In genomic region chr1:248862695-248863010, GRCh38 we compare ENCODE assay signal across 8 cellular contexts. TPM values are rescaled to one million over a fixed set of nuclear protein-coding genes. Genes with fewer than 3 reads are reported as not detected.
DNase-seq lines count a peak whose midpoint lies in the region; ATAC-seq, FAIRE-seq and TF ChIP-seq lines count a peak whose summit lies in the region.

No MANE protein-coding gene starts in this region.

- DNase-seq in ACHN, result peak; percentile 13
- DNase-seq in bronchial epithelial cell (ENCODE audit: low read depth), result no peak
- DNase-seq in natural killer cell treated with Interleukin-12 subunit alpha and Interleukin-12 subunit beta and Interleukin-15 and Interleukin-18, amount 100 ng/mL, for 72 hours (ENCODE audit: low spot score), result no peak
- no peak for DNase-seq in NCI-H69 (lab: John Stamatoyannopoulos, UW)
- no peak for DNase-seq in DMS114 treated with DMSO at 0.1 percent for 48 hours (lab: John Stamatoyannopoulos, UW; ENCODE audit: unreplicated experiment)
- no peak for DNase-seq in GM19238 (ENCODE audit: insufficient read length, low spot score)

- H3K27ac Mint-ChIP-seq in natural killer cell treated with Interleukin-12 subunit alpha and Interleukin-12 subunit beta and Interleukin-15 and Interleukin-18, amount 100 ng/mL, for 72 hours, result peak overlapping the region; percentile 66 to 82

- H3K36me3 Mint-ChIP-seq in natural killer cell treated with Interleukin-12 subunit alpha and Interleukin-12 subunit beta and Interleukin-15 and Interleukin-18, amount 100 ng/mL, for 72 hours, result no peaks in the 10 kb centered on the region

- peak overlapping the region; percentile 56 for H3K4me3 ChIP-seq in bronchial epithelial cell (ENCODE audit: low read depth, low read length)

- peak overlapping the region; percentile 86 for H3K4me3 Mint-ChIP-seq in natural killer cell treated with Interleukin-12 subunit alpha and Interleukin-12 subunit beta and Interleukin-15 and Interleukin-18, amount 100 ng/mL, for 72 hours

- H3K27me3 ChIP-seq in bronchial epithelial cell (ENCODE audit: control insufficient read depth, insufficient read depth, low read length), result no peaks in the 10 kb centered on the region

- peaks cover 38 to 39% of the 10 kb centered on the region in 2 donors for H3K4me1 Mint-ChIP-seq in natural killer cell treated with Interleukin-12 subunit alpha and Interleukin-12 subunit beta and Interleukin-15 and Interleukin-18, amount 100 ng/mL, for 72 hours (ENCODE audit: low read depth in 2 of 2)

- ATAC-seq in GM19395 (IDR thresholded peaks at IDR 0.05; ENCODE audit: unreplicated experiment) (peak; percentile 11), HG03521 (IDR thresholded peaks at IDR 0.05; ENCODE audit: unreplicated experiment) (peak; percentile 1)
- ATAC-seq in natural killer cell treated with Interleukin-12 subunit alpha and Interleukin-12 subunit beta and Interleukin-15 and Interleukin-18, amount 100 ng/mL, for 72 hours, result peak in 1 of 2 donors; percentile 21

- no peaks in the 10 kb centered on the region for H3K36me3 ChIP-seq in bronchial epithelial cell (ENCODE audit: control insufficient read depth, insufficient read depth, low read length)

- FAIRE-seq in bronchial epithelial cell (lab: Jason Lieb, UNC), result no peak

- H3K27me3 Mint-ChIP-seq in natural killer cell treated with Interleukin-12 subunit alpha and Interleukin-12 subunit beta and Interleukin-15 and Interleukin-18, amount 100 ng/mL, for 72 hours, result no peaks in the 10 kb centered on the region

- in situ Hi-C loops in ACHN (cut with HindIII; ENCODE audit: low pct_ligation_motif_present, low pct_unique_long_range_greater_than_20kb, low sequenced_read_pairs), result no loop called here

- TF ChIP-seq CTCF in bronchial epithelial cell (IDR thresholded peaks at IDR 0.05; ENCODE audit: insufficient read depth, low read length, severe bottlenecking), result no peak

- H3K9me3 Mint-ChIP-seq in natural killer cell treated with Interleukin-12 subunit alpha and Interleukin-12 subunit beta and Interleukin-15 and Interleukin-18, amount 100 ng/mL, for 72 hours, result no peaks in the 10 kb centered on the region

RNA-seq across cellular contexts. Expression of gene ZNF692, which starts 3.8 kb away (rescaled TPM):
- total RNA-seq in bronchial epithelial cell, result 19.7 and 22.7 TPM in 2 replicates
- 100 to 1,000 TPM in 1 of 2 donors, 10 to 100 TPM in 1; 40.4 to 142 TPM for total RNA-seq in natural killer cell treated with Interleukin-12 subunit alpha and Interleukin-12 subunit beta and Interleukin-15 and Interleukin-18, amount 100 ng/mL, for 72 hours

RNA-seq across cellular contexts. Expression of gene ZNF672, which starts 24.6 kb away (rescaled TPM):
- total RNA-seq in bronchial epithelial cell, result 15.3 and 18.8 TPM in 2 replicates
- total RNA-seq in natural killer cell treated with Interleukin-12 subunit alpha and Interleukin-12 subunit beta and Interleukin-15 and Interleukin-18, amount 100 ng/mL, for 72 hours, result 10 to 100 TPM; 41.2 to 59.7 TPM

RNA-seq across cellular contexts. Expression of gene SH3BP5L, which starts 36.9 kb away (rescaled TPM):
- 17.1 and 20.9 TPM in 2 replicates for total RNA-seq in bronchial epithelial cell
- 10 to 100 TPM; 18.3 to 23.8 TPM for total RNA-seq in natural killer cell treated with Interleukin-12 subunit alpha and Interleukin-12 subunit beta and Interleukin-15 and Interleukin-18, amount 100 ng/mL, for 72 hours

RNA-seq across cellular contexts. Expression of gene PGBD2, which starts 43.4 kb away (rescaled TPM):
- total RNA-seq in bronchial epithelial cell, result 5.9 and 7.4 TPM in 2 replicates
- total RNA-seq in natural killer cell treated with Interleukin-12 subunit alpha and Interleukin-12 subunit beta and Interleukin-15 and Interleukin-18, amount 100 ng/mL, for 72 hours, result 1 to 10 TPM; 6.9 to 7.2 TPM
